ENCODE assay signal across 25 cellular contexts in the genomic region with DNA sequence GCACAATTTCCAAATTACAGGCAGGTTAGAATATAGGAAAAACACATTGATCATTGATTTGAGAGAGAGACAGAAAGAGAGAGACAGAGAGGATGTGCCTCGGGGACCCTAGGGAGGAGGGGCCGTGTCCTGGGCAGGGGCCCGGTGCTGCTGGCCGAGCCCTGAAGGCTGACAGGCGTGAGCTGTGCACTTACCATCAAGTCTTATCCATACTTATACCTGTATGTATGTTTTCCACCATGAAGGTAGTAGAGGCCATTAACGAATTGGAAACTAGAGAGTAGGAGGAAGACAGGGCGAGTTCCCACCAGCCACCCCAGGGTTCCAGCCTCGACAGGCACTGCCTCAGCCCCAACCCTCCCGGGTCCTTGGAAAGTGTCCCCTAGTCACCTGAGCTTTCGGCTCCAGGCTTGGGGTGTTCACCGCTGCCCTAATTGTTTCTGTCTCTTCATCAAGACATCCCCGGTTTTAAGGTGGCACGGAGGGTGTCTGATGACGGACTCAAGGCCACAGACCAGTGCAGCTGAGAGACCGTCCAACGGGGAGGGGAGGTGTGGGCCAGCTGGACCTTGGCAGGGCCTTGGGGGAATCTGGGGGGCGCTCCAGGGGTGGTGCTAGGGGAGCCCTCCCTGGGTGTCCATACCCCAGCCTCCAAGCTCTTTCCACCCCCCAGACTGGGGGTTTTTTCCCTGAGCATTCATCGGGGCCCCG.
DNase-seq lines count a peak whose midpoint lies in the region; ATAC-seq, FAIRE-seq and TF ChIP-seq lines count a peak whose summit lies in the region.
"Had no signal": no experiment of that assay in that cellular context is flagged by ENCODE, and none has a peak within 500 bp of the region (broad histone marks: within the 10 kb centered on the region; RNA-seq: fewer than 3 reads in every experiment).

No MANE protein-coding gene starts in this region.

- H3K4me3 ChIP-seq in right atrium auricular region = no peak overlapping the region
- H3K4me3 ChIP-seq in right cardiac atrium (ENCODE audit: low read length) = no peak overlapping the region
- H3K4me3 ChIP-seq in kidney (ENCODE audit: low read length in 2 of 2) = no peak overlapping the region
- H3K4me3 ChIP-seq in sigmoid colon = no peak overlapping the region
- H3K4me3 ChIP-seq in gastrocnemius medialis = no peak overlapping the region
- H3K4me3 ChIP-seq: ascending aorta, BLaER1, cardiac muscle cell, MG63, right lobe of liver had no signal

- FAIRE-seq in kidney (lab: Jason Lieb, UNC) = no peak
- FAIRE-seq: endothelial cell of umbilical vein, HTR-8/SVneo had no signal

- H3K27me3 ChIP-seq in right atrium auricular region = no peaks in the 10 kb centered on the region
- no peaks in the 10 kb centered on the region for H3K27me3 ChIP-seq in right cardiac atrium (ENCODE audit: control insufficient read depth, insufficient read depth)
- peaks cover 0 to 17% (median 2%) of the 10 kb centered on the region in 3 donors for H3K27me3 ChIP-seq in sigmoid colon
- H3K27me3 ChIP-seq in gastrocnemius medialis = peaks cover 0 to 8% (median 7%) of the 10 kb centered on the region in 3 donors
- H3K27me3 ChIP-seq: ascending aorta, BLaER1, cardiac muscle cell, MG63, right lobe of liver had no signal

- no peaks in the 10 kb centered on the region for H3K36me3 ChIP-seq in right atrium auricular region
- no peaks in the 10 kb centered on the region for H3K36me3 ChIP-seq in kidney (ENCODE audit: control insufficient read depth in 1 of 2, insufficient read depth in 2 of 2, low read length in 2 of 2)
- no peaks in the 10 kb centered on the region for H3K36me3 ChIP-seq in sigmoid colon
- H3K36me3 ChIP-seq in gastrocnemius medialis = no peaks in the 10 kb centered on the region
- H3K36me3 ChIP-seq: ascending aorta, BLaER1, cardiac muscle cell, MG63, right lobe of liver had no signal

- intact Hi-C loops in right cardiac atrium (cut with DNase I) (no loop called here), kidney (cut with DNase I) (no loop called here), sigmoid colon (cut with DNase I) (no loop called here), gastrocnemius medialis (cut with DNase I; ENCODE audit: low total_unique reads) (no loop called here), left ventricle myocardium superior (cut with micrococcal nuclease) (no loop called here)

- TF ChIP-seq EP300 in sigmoid colon (IDR thresholded peaks at IDR 0.05) = no peak

- H3K9ac ChIP-seq in kidney (ENCODE audit: low read length in 2 of 2) = no peak overlapping the region
- H3K9ac ChIP-seq: BLaER1 had no signal

- 88% methylated on average over 19 of the region's 19 CpGs for WGBS in right cardiac atrium
- WGBS in sigmoid colon, 2 donors = 87 to 92% methylated on average over 19 of the region's 19 CpGs

- H3K9me3 ChIP-seq in right atrium auricular region (no peaks in the 10 kb centered on the region), right cardiac atrium (ENCODE audit: control insufficient read depth, low read length) (no peaks in the 10 kb centered on the region), kidney (ENCODE audit: control insufficient read depth in 1 of 2, low read length in 2 of 2) (no peaks in the 10 kb centered on the region), sigmoid colon (no peaks in the 10 kb centered on the region), gastrocnemius medialis (no peaks in the 10 kb centered on the region)
- H3K9me3 ChIP-seq: ascending aorta, BLaER1, MG63, right lobe of liver had no signal

- TF ChIP-seq CTCF in right atrium auricular region (IDR thresholded peaks at IDR 0.05) (no peak), kidney (IDR thresholded peaks at IDR 0.05; ENCODE audit: borderline replicate concordance, extremely low read depth, insufficient read depth) (no peak), sigmoid colon (IDR thresholded peaks at IDR 0.05) (no peak), gastrocnemius medialis (IDR thresholded peaks at IDR 0.05 in 4 of 5, conservative IDR thresholded peaks at IDR 0.05 in 1 of 5) (no peak)

- in situ Hi-C loops in gastrocnemius medialis (cut with MboI; ENCODE audit: low sequenced_read_pairs in 4 of 4) = no loop called here

- peak; percentile 43 for DNase-seq in right atrium auricular region (ENCODE audit: low spot score)
- DNase-seq in right cardiac atrium = no peak
- DNase-seq in kidney = peak; percentile 61
- DNase-seq in sigmoid colon = peak; percentile 45
- DNase-seq in gastrocnemius medialis = no peak
- DNase-seq in left ventricle myocardium superior = no peak
- DNase-seq: activated CD4-positive, alpha-beta T cell treated with anti-CD3 and anti-CD28 coated beads, Interleukin-2, amount 10 ng/mL, durations not matched to agents 24 days and 14 days; activated gamma-delta T cell; activated naive CD8-positive, alpha-beta T cell treated with anti-CD3 and anti-CD28 coated beads, Interleukin-2, amount 10 ng/mL, durations not matched to agents 7 days and 5 days; dermis blood vessel endothelial cell; KBM-7; MG63; NCI-H1105 treated with DMSO at 0.1 percent for 48 hours; NCI-H2029 treated with DMSO at 0.1 percent for 48 hours; right lobe of liver; SHP77 treated with DMSO at 0.1 percent for 48 hours; stimulated activated naive CD4-positive, alpha-beta T cell treated with Interleukin-2 at 50 U/mL for 16 hours; T-helper 9 cell had no signal

- no peaks in the 10 kb centered on the region for H3K4me1 ChIP-seq in right atrium auricular region
- H3K4me1 ChIP-seq in right cardiac atrium (ENCODE audit: control insufficient read depth, insufficient read depth, low read length) = no peaks in the 10 kb centered on the region
- peaks cover 0 to 4% of the 10 kb centered on the region in 2 donors for H3K4me1 ChIP-seq in kidney (ENCODE audit: control insufficient read depth in 1 of 2, insufficient read depth in 1 of 2, low read depth in 1 of 2, low read length in 2 of 2)
- peaks cover 0 to 16% (median 5%) of the 10 kb centered on the region in 4 donors for H3K4me1 ChIP-seq in sigmoid colon
- no peaks in the 10 kb centered on the region for H3K4me1 ChIP-seq in gastrocnemius medialis
- H3K4me1 ChIP-seq: ascending aorta, BLaER1, right lobe of liver had no signal

- H3K27ac ChIP-seq in right atrium auricular region = no peak overlapping the region
- H3K27ac ChIP-seq in right cardiac atrium (ENCODE audit: low read length) = no peak overlapping the region
- H3K27ac ChIP-seq in kidney (ENCODE audit: low read depth in 2 of 2, low read length in 2 of 2) = no peak overlapping the region
- H3K27ac ChIP-seq in sigmoid colon = no peak overlapping the region
- no peak overlapping the region for H3K27ac ChIP-seq in gastrocnemius medialis
- H3K27ac ChIP-seq: ascending aorta, BLaER1, cardiac muscle cell, right lobe of liver, VCaP had no signal

- ATAC-seq in right cardiac atrium = no peak
- no peak for ATAC-seq in GM18861 (IDR thresholded peaks at IDR 0.05; ENCODE audit: unreplicated experiment)
- no peak for ATAC-seq in gastrocnemius medialis
- ATAC-seq in left ventricle myocardium superior = no peak
- ATAC-seq: right lobe of liver had no signal

- TF ChIP-seq POLR2A in sigmoid colon (IDR thresholded peaks at IDR 0.05) (no peak), gastrocnemius medialis (IDR thresholded peaks at IDR 0.05) (no peak)

Comparison
In these comparisons a context has a peak if more than half of its experiments do, and no peak if none do; other contexts are left out.
1. DNase-seq: peak in right atrium auricular region (single experiment), kidney (single experiment) and sigmoid colon (single experiment); none in right cardiac atrium (0 of 3), gastrocnemius medialis (0 of 2) and left ventricle myocardium superior (single experiment).